Comparison of ENCODE assay signal across 1 cellular context in genomic region chr2:218228366-218229092, GRCh38.
TF ChIP-seq lines count a peak whose summit lies in the region.

No MANE protein-coding gene starts in this region.

TF ChIP-seq in SK-N-SH, 30 proteins besides CTCF, POLR2A, EP300 and RAD21 (continued from another document):
- TF ChIP-seq REST (IDR thresholded peaks at IDR 0.05; ENCODE audit: low read depth, low read length) (no peak), MAX (IDR thresholded peaks at IDR 0.05; ENCODE audit: low read depth) (no peak; the same call in 1 of the 2 replicates), CHD2 (IDR thresholded peaks at IDR 0.05; ENCODE audit: low read length, partially characterized antibody) (no peak), GABPA (IDR thresholded peaks at IDR 0.05; ENCODE audit: low read depth) (no peak), JUND (IDR thresholded peaks at IDR 0.05) (no peak)
TF ChIP-seq in SK-N-SH: peak in this region for 0.
